Comparison of ENCODE assay signal across 23 cellular contexts in the genomic region with DNA sequence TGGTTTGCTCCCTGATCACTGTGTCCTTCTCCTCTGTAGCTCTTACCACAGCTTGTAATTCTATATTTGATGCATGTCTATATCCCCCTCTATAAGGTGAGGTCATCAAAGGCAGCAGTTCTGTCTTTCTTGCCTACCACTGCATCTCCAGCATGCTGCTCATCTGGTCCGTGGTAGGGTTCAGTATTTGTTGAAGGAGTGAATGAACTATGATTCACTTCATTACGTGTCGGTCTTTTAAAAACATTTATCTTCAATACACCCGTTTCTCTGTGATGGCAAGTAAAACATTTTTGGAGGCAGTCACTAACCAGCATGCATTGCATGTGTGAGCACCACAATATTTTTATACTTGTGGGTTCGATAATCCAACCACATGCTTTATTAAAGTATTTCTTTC. TPM values are rescaled to one million over a fixed set of nuclear protein-coding genes. Genes with fewer than 3 reads are reported as not detected.
DNase-seq lines count a peak whose midpoint lies in the region; ATAC-seq, FAIRE-seq and TF ChIP-seq lines count a peak whose summit lies in the region.
"Had no signal": no experiment of that assay in that cellular context is flagged by ENCODE, and none has a peak within 500 bp of the region (broad histone marks: within the 10 kb centered on the region; RNA-seq: fewer than 3 reads in every experiment).

No MANE protein-coding gene starts in this region.

- no peak for ATAC-seq in Right ventricle myocardium inferior
- ATAC-seq: left lung, mucosa of descending colon had no signal

- H3K9me3 ChIP-seq in astrocyte (ENCODE audit: insufficient read depth, low read depth, low read length) (no peaks in the 10 kb centered on the region), WERI-Rb-1 (ENCODE audit: severe bottlenecking) (no peaks in the 10 kb centered on the region)
- H3K9me3 ChIP-seq: Caco-2, left lung, mucosa of descending colon, spleen had no signal

- no peak overlapping the region for H2AFZ ChIP-seq in astrocyte (ENCODE audit: low read depth, low read length)

- TF ChIP-seq CTCF in AG10803 (conservative IDR thresholded peaks at IDR 0.05; ENCODE audit: low read length) (no peak), astrocyte (IDR thresholded peaks at IDR 0.05; ENCODE audit: insufficient read depth, low read depth, low read length) (no peak), WERI-Rb-1 (IDR thresholded peaks at IDR 0.05; ENCODE audit: low read depth, low read length) (no peak)

- H3K27me3 ChIP-seq in astrocyte (ENCODE audit: insufficient read depth, low read length), result peaks cover 37% of the 10 kb centered on the region
- H3K27me3 ChIP-seq in WERI-Rb-1 (ENCODE audit: insufficient read depth, low read depth, severe bottlenecking), result no peaks in the 10 kb centered on the region

- H3K27ac ChIP-seq in astrocyte (ENCODE audit: low read depth, low read length) (no peak overlapping the region), WERI-Rb-1 (no peak overlapping the region)
- H3K27ac ChIP-seq: epithelial cell of prostate, left lung, spleen had no signal

- peaks cover 3% of the 10 kb centered on the region for H3K9me3 Mint-ChIP-seq in astrocyte (ENCODE audit: unreplicated experiment)
- H3K9me3 Mint-ChIP-seq: activated naive CD8-positive, alpha-beta T cell treated with anti-CD3 and anti-CD28 coated beads, Interleukin-2, amount 10 ng/mL, durations not matched to agents 7 days and 5 days; activated T-helper 1 cell treated with anti-CD3 and anti-CD28 coated beads, Interleukin-12 subunit alpha, Interleukin-12 subunit beta, Interleukin-2, Interleukin-4 antibody, amounts not matched to agents 30 ng/mL and 10 ng/mL and 1 ng/mL, durations not matched to agents 14 hours and 24 hours and 36 hours; IgD-negative memory B cell had no signal

- H3K4me3 ChIP-seq in AG10803 (ENCODE audit: low read length) (no peak overlapping the region), astrocyte (ENCODE audit: insufficient read depth, low read depth, low read length) (no peak overlapping the region), WERI-Rb-1 (ENCODE audit: low read depth, low read length) (no peak overlapping the region)
- H3K4me3 ChIP-seq: left lung, mucosa of descending colon, spleen had no signal

- peaks cover 18% of the 10 kb centered on the region for H3K4me1 ChIP-seq in astrocyte (ENCODE audit: insufficient read depth, low read length)
- H3K4me1 ChIP-seq: Caco-2, left lung had no signal

- intact Hi-C loops in Right ventricle myocardium inferior (cut with DNase I), result no loop called here

- H3K27me3 Mint-ChIP-seq in astrocyte (ENCODE audit: low read depth, unreplicated experiment), result peaks cover 26% of the 10 kb centered on the region

- H3K79me2 ChIP-seq in astrocyte (ENCODE audit: insufficient read depth, low read length), result no peaks in the 10 kb centered on the region

- no peaks in the 10 kb centered on the region for H3K36me3 ChIP-seq in astrocyte (ENCODE audit: insufficient read depth, low read length)
- no peaks in the 10 kb centered on the region for H3K36me3 ChIP-seq in WERI-Rb-1
- H3K36me3 ChIP-seq: left lung, spleen had no signal

- DNase-seq in AG10803 (ENCODE audit: low read depth) (peak; percentile 20), HTR-8/SVneo (ENCODE audit: insufficient read length, low spot score) (no peak), astrocyte (ENCODE audit: low read depth) (peak; percentile 75), hepatic stellate cell (ENCODE audit: low spot score) (peak; percentile 67), Right ventricle myocardium inferior (ENCODE audit: missing footprints) (no peak), mucosa of gallbladder (ENCODE audit: low spot score) (no peak), retina (no peak), WERI-Rb-1 (no peak)
- DNase-seq: activated CD4-positive, alpha-beta T cell treated with anti-CD3 and anti-CD28 coated beads for 1 hour; activated naive CD8-positive, alpha-beta T cell treated with anti-CD3 and anti-CD28 coated beads, Interleukin-2, amount 10 ng/mL, durations not matched to agents 7 days and 5 days; Caco-2; caudate nucleus; left lung; mucosa of descending colon; NCI-H187; RPMI8226; spleen; stimulated activated CD8-positive, alpha-beta memory T cell treated with anti-CD3 and anti-CD28 coated beads, Interleukin-4, amount 100 ng/mL, for 48 hours; T1000 had no signal

- no peak overlapping the region for H3K9ac ChIP-seq in astrocyte (ENCODE audit: low read length)

- peak; percentile 58 for FAIRE-seq in HTR-8/SVneo (lab: Jason Lieb, UNC)
- peak; percentile 89 for FAIRE-seq in astrocyte (lab: Jason Lieb, UNC)
- FAIRE-seq: GM18507 had no signal

- peaks cover 6% of the 10 kb centered on the region for H3K4me1 Mint-ChIP-seq in astrocyte (ENCODE audit: low read depth, unreplicated experiment)

- no peak overlapping the region for H3K27ac Mint-ChIP-seq in astrocyte (ENCODE audit: unreplicated experiment)
- H3K27ac Mint-ChIP-seq: activated naive CD8-positive, alpha-beta T cell treated with anti-CD3 and anti-CD28 coated beads, Interleukin-2, amount 10 ng/mL, durations not matched to agents 7 days and 5 days; activated T-helper 1 cell treated with anti-CD3 and anti-CD28 coated beads, Interleukin-12 subunit alpha, Interleukin-12 subunit beta, Interleukin-2, Interleukin-4 antibody, amounts not matched to agents 30 ng/mL and 10 ng/mL and 1 ng/mL, durations not matched to agents 14 hours and 24 hours and 36 hours; IgD-negative memory B cell had no signal

- no peaks in the 10 kb centered on the region for H3K36me3 Mint-ChIP-seq in astrocyte (ENCODE audit: low read depth, unreplicated experiment)
- H3K36me3 Mint-ChIP-seq: activated naive CD8-positive, alpha-beta T cell treated with anti-CD3 and anti-CD28 coated beads, Interleukin-2, amount 10 ng/mL, durations not matched to agents 7 days and 5 days; IgD-negative memory B cell had no signal

- H3K4me3 Mint-ChIP-seq in astrocyte (ENCODE audit: unreplicated experiment), result no peak overlapping the region
- H3K4me3 Mint-ChIP-seq: activated naive CD8-positive, alpha-beta T cell treated with anti-CD3 and anti-CD28 coated beads, Interleukin-2, amount 10 ng/mL, durations not matched to agents 7 days and 5 days; activated T-helper 1 cell treated with anti-CD3 and anti-CD28 coated beads, Interleukin-12 subunit alpha, Interleukin-12 subunit beta, Interleukin-2, Interleukin-4 antibody, amounts not matched to agents 30 ng/mL and 10 ng/mL and 1 ng/mL, durations not matched to agents 14 hours and 24 hours and 36 hours; IgD-negative memory B cell had no signal

- H4K20me1 ChIP-seq in astrocyte (ENCODE audit: insufficient read depth, low read length), result no peaks in the 10 kb centered on the region

- H3K4me2 ChIP-seq in astrocyte (ENCODE audit: low read length), result peak overlapping the region; percentile 46

RNA-seq across cellular contexts. Expression of a gene that starts 27.6 kb away (rescaled TPM):
- total RNA-seq in astrocyte (25.7 and 26.4 TPM in 2 replicates), Right ventricle myocardium inferior (7.6 TPM), mucosa of gallbladder (15.8 TPM)

RNA-seq across cellular contexts. Expression of a gene that starts 57.7 kb away (rescaled TPM):
- total RNA-seq in astrocyte, result 30.4 and 32.2 TPM in 2 replicates
- 17.7 TPM for total RNA-seq in Right ventricle myocardium inferior
- total RNA-seq in mucosa of gallbladder, result 33.1 TPM

Comparison
In these comparisons a context has a peak if more than half of its experiments do, and no peak if none do; other contexts are left out.
1. DNase-seq: peak in AG10803 (single experiment), astrocyte (single experiment) and hepatic stellate cell (single experiment); none in HTR-8/SVneo (single experiment), Right ventricle myocardium inferior (single experiment), mucosa of gallbladder (single experiment), retina (single experiment) and WERI-Rb-1 (single experiment).